Comparison of ENCODE assay signal across 13 cellular contexts in the genomic region with DNA sequence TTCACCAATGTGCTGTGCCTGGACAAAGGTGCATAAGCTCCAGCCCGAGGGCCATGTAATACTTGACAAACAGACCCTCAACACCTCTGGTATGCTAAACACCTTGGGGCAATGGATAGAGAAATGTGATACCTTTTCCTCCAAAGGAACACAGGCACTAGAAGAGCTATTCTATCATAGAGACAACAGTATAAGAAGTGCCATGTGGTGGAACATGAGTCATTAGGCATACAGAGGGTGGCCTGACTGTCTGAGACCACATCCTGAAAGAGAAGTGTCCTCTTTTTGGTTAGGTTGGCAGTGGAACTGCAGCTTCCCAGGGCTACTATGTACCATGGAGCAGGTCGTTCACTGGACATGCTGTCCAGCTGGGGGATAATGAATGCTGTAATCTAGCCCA.
DNase-seq lines count a peak whose midpoint lies in the region; ATAC-seq, FAIRE-seq and TF ChIP-seq lines count a peak whose summit lies in the region.
"Had no signal": no experiment of that assay in that cellular context is flagged by ENCODE, and none has a peak within 500 bp of the region (broad histone marks: within the 10 kb centered on the region; RNA-seq: fewer than 3 reads in every experiment).

No MANE protein-coding gene starts in this region.

- H3K9ac ChIP-seq in keratinocyte (ENCODE audit: control insufficient read depth, extremely low read depth, insufficient read depth, low read length): no peak overlapping the region

- no peaks in the 10 kb centered on the region for H3K36me3 ChIP-seq in keratinocyte (ENCODE audit: control insufficient read depth in 2 of 2, extremely low read depth in 1 of 2, insufficient read depth in 2 of 2, low read length in 2 of 2)
- H3K36me3 ChIP-seq in A673 (ENCODE audit: insufficient read depth, low read length, poor library complexity, severe bottlenecking): no peaks in the 10 kb centered on the region
- H3K36me3 ChIP-seq: pancreas had no signal

- CTCF ChIA-PET in A673 (lab: Charles Lee): no interaction called here

- H3K27ac ChIP-seq in keratinocyte (ENCODE audit: control insufficient read depth, insufficient read depth, low read length) (no peak overlapping the region), A673 (ENCODE audit: low read depth, low read length, poor library complexity, severe bottlenecking) (no peak overlapping the region)
- H3K27ac ChIP-seq: pancreas had no signal

- DNase-seq in GM12865 (ENCODE audit: low read depth) (peak; percentile 8), HT1080 (ENCODE audit: low read depth) (peak; percentile 93), keratinocyte (ENCODE audit: low read depth, low spot score) (no peak), A673 (ENCODE audit: low spot score) (no peak), DMS79 (lab: John Stamatoyannopoulos, UW) (no peak), left colon (no peak)
- DNase-seq: effector memory CD4-positive, alpha-beta T cell; NCI-H226; pancreas; stimulated activated CD4-positive, alpha-beta T cell treated with anti-CD3 and anti-CD28 coated beads, Interleukin-1b, Interleukin-23, amount 100 ng/mL, for 48 hours; stimulated activated naive CD4-positive, alpha-beta T cell treated with Interleukin-2 at 50 U/mL for 16 hours had no signal

- H2AFZ ChIP-seq in keratinocyte (ENCODE audit: control insufficient read depth, low read length): no peak overlapping the region

- POLR2A ChIA-PET in A673 (lab: Charles Lee; ENCODE audit: low non-redundant PET): no interaction called here

- H3K9me1 ChIP-seq in keratinocyte (ENCODE audit: control insufficient read depth, extremely low read depth, insufficient read depth, low read length): no peaks in the 10 kb centered on the region

- no peaks in the 10 kb centered on the region for H3K79me2 ChIP-seq in keratinocyte (ENCODE audit: control insufficient read depth, insufficient read depth, low read length)

- H4K20me1 ChIP-seq in keratinocyte (ENCODE audit: control insufficient read depth, extremely low read depth, insufficient read depth, low read length): no peaks in the 10 kb centered on the region

- H3K4me1 ChIP-seq in keratinocyte (ENCODE audit: control insufficient read depth, extremely low read depth, insufficient read depth, low read length) (peaks cover 7% of the 10 kb centered on the region), A673 (ENCODE audit: insufficient read depth, low read length, poor library complexity, severe bottlenecking) (no peaks in the 10 kb centered on the region)
- H3K4me1 ChIP-seq: pancreas had no signal

- peak; percentile 90 for FAIRE-seq in keratinocyte (lab: Jason Lieb, UNC)
- FAIRE-seq: pancreas had no signal

- no TSS peak for BruUV-seq in A673 (replicated peaks; lab: Mats Ljungman, UMichigan)

- no peak overlapping the region for H3K4me3 ChIP-seq in GM12865 (ENCODE audit: low read depth, low read length)
- no peak overlapping the region for H3K4me3 ChIP-seq in keratinocyte (ENCODE audit: control insufficient read depth in 2 of 3, extremely low read depth in 1 of 3, insufficient read depth in 2 of 3, low read depth in 1 of 3, low read length in 3 of 3)
- no peak overlapping the region for H3K4me3 ChIP-seq in A673 (ENCODE audit: low read depth, low read length, poor library complexity, severe bottlenecking)
- H3K4me3 ChIP-seq: pancreas had no signal

- H3K9me3 ChIP-seq in keratinocyte (ENCODE audit: control insufficient read depth, low read depth, low read length) (no peaks in the 10 kb centered on the region), A673 (ENCODE audit: low read depth, low read length, poor library complexity, severe bottlenecking) (no peaks in the 10 kb centered on the region)
- H3K9me3 ChIP-seq: pancreas had no signal

- H3K27me3 ChIP-seq in keratinocyte (ENCODE audit: control insufficient read depth, extremely low read depth, insufficient read depth, low read length) (no peaks in the 10 kb centered on the region), A673 (replicated peaks; ENCODE audit: insufficient read depth, low read depth, low read length, poor library complexity) (peaks cover 9% of the 10 kb centered on the region)
- H3K27me3 ChIP-seq: pancreas had no signal

- dilution Hi-C loops in keratinocyte (cut with MboI; ENCODE audit: extremely low pct_ligation_motif_present, low sequenced_read_pairs): no loop called here

- H3K4me2 ChIP-seq in keratinocyte (ENCODE audit: control insufficient read depth, extremely low read depth, insufficient read depth, low read depth, low read length): no peak overlapping the region

- intact Hi-C loops in A673 (cut with micrococcal nuclease; ENCODE audit: unreplicated experiment): no loop called here
- intact Hi-C loops in left colon (cut with DNase I, micrococcal nuclease): no loop called here

- peak; percentile 92 for ATAC-seq in GM21786 (IDR thresholded peaks at IDR 0.05; ENCODE audit: unreplicated experiment)
- ATAC-seq in HG03108 (IDR thresholded peaks at IDR 0.05; ENCODE audit: unreplicated experiment): no peak
- no peak for ATAC-seq in left colon
- ATAC-seq: pancreas had no signal

- no peak for TF ChIP-seq CTCF in GM12865 (IDR thresholded peaks at IDR 0.05; ENCODE audit: insufficient read depth, low read depth, low read length, missing control alignments)
- TF ChIP-seq CTCF in keratinocyte (optimal IDR thresholded peaks at IDR 0.05 in 1 of 3, IDR thresholded peaks at IDR 0.05 in 1 of 3, conservative IDR thresholded peaks at IDR 0.05 in 1 of 3; ENCODE audit: extremely low read depth in 1 of 3, insufficient read depth in 2 of 3, low read length in 3 of 3): no peak
- TF ChIP-seq CTCF in A673 (conservative IDR thresholded peaks at IDR 0.05; ENCODE audit: low read depth, low read length): no peak

Comparison
In these comparisons a context has a peak if more than half of its experiments do, and no peak if none do; other contexts are left out.
1. DNase-seq: peak in GM12865 (single experiment) and HT1080 (single experiment); none in keratinocyte (single experiment), A673 (single experiment), DMS79 (single experiment) and left colon (0 of 2).